Comparison of ENCODE assay signal across 18 cellular contexts in genomic region chr2:162422894-162423293, GRCh38.
A peak's percentile ranks its signal among the peaks of the same experiment; 100 is the strongest.
DNase-seq lines count a peak whose midpoint lies in the region; ATAC-seq, FAIRE-seq and TF ChIP-seq lines count a peak whose summit lies in the region.
"Had no signal": no experiment of that assay in that cellular context is flagged by ENCODE, and none has a peak within 500 bp of the region (broad histone marks: within the 10 kb centered on the region; RNA-seq: fewer than 3 reads in every experiment).

No MANE protein-coding gene starts in this region.

- ATAC-seq in GM21576 (IDR thresholded peaks at IDR 0.05; ENCODE audit: unreplicated experiment) (no peak), HG02852 (IDR thresholded peaks at IDR 0.05; ENCODE audit: unreplicated experiment) (no peak)
- ATAC-seq: natural killer cell, Right ventricle myocardium inferior had no signal

- no peak overlapping the region for H3K27ac ChIP-seq in C4-2B
- H3K27ac ChIP-seq: ascending aorta, skin epidermis, WERI-Rb-1 had no signal

- DNase-seq in H4 (ENCODE audit: low spot score) (peak; percentile 49), OCI-M1 (lab: John Stamatoyannopoulos, UW) (peak; percentile 77), epithelial cell of proximal tubule (ENCODE audit: low read depth) (no peak), D721Med (ENCODE audit: insufficient read length, low spot score) (no peak)
- DNase-seq: activated CD4-positive, alpha-beta memory T cell treated with anti-CD3 and anti-CD28 coated beads for 36 hours; activated naive CD4-positive, alpha-beta T cell treated with anti-CD3 and anti-CD28 coated beads, Interleukin-2, amount 10 ng/mL, durations not matched to agents 7 days and 5 days; activated T-cell treated with anti-CD3 and anti-CD28 coated beads, Interleukin-2, amount 50 U/mL, for 1 hour; natural killer cell; NCI-H1092; stimulated activated CD4-positive, alpha-beta T cell treated with anti-CD3 and anti-CD28 coated beads, Interleukin-4, amount 100 ng/mL, for 4 hours; WERI-Rb-1 had no signal

- H3K4me3 ChIP-seq in epithelial cell of proximal tubule (ENCODE audit: low read depth, low read length), result no peak overlapping the region
- H3K4me3 ChIP-seq: ascending aorta, skin epidermis had no signal

- no peak for FAIRE-seq in D721Med (lab: Jason Lieb, UNC)
- FAIRE-seq: endometrium had no signal

- TF ChIP-seq CTCF in C4-2B (conservative IDR thresholded peaks at IDR 0.05) (peak; percentile 23), epithelial cell of proximal tubule (conservative IDR thresholded peaks at IDR 0.05; ENCODE audit: low read depth, low read length) (peak; percentile 33), D721Med (IDR thresholded peaks at IDR 0.05; ENCODE audit: insufficient read depth, missing control alignments) (no peak)

Comparison
In these comparisons a context has a peak if more than half of its experiments do, and no peak if none do; other contexts are left out.
1. DNase-seq: peak in H4 (single experiment) and OCI-M1 (single experiment); none in epithelial cell of proximal tubule (single experiment) and D721Med (single experiment).